Comparison of ENCODE assay signal across 12 cellular contexts in genomic region chr4:6177587-6178197, GRCh38. TPM values are rescaled to one million over a fixed set of nuclear protein-coding genes. Genes with fewer than 3 reads are reported as not detected.
DNase-seq lines count a peak whose midpoint lies in the region; ATAC-seq and TF ChIP-seq lines count a peak whose summit lies in the region.
"Had no signal": no experiment of that assay in that cellular context is flagged by ENCODE, and none has a peak within 500 bp of the region (broad histone marks: within the 10 kb centered on the region; RNA-seq: fewer than 3 reads in every experiment).

No MANE protein-coding gene starts in this region.

- H3K4me1 ChIP-seq in right cardiac atrium (ENCODE audit: control insufficient read depth, insufficient read depth, low read length) (no peaks in the 10 kb centered on the region), heart left ventricle (no peaks in the 10 kb centered on the region), transverse colon (no peaks in the 10 kb centered on the region)
- H3K4me1 ChIP-seq: esophagus muscularis mucosa had no signal

- intact Hi-C loops in right cardiac atrium (cut with DNase I) (no loop called here), heart left ventricle (cut with DNase I) (no loop called here), transverse colon (cut with DNase I; ENCODE audit: low total_unique reads) (no loop called here)

- POLR2A ChIA-PET in T-cell (lab: Charles Lee), result no interaction called here

- peaks cover 5 to 20% (median 6%) of the 10 kb centered on the region in 3 donors for H3K9me3 Mint-ChIP-seq in T-cell
- H3K9me3 Mint-ChIP-seq in activated naive CD4-positive, alpha-beta T cell treated with anti-CD3 and anti-CD28 coated beads, Interleukin-2, amount 10 ng/mL, durations not matched to agents 7 days and 5 days, result peaks cover 21% of the 10 kb centered on the region

- peaks cover 32 to 70% (median 51%) of the 10 kb centered on the region in 3 donors for H3K4me1 Mint-ChIP-seq in T-cell
- peaks cover 63% of the 10 kb centered on the region for H3K4me1 Mint-ChIP-seq in activated naive CD4-positive, alpha-beta T cell treated with anti-CD3 and anti-CD28 coated beads, Interleukin-2, amount 10 ng/mL, durations not matched to agents 7 days and 5 days
- H3K4me1 Mint-ChIP-seq: brain had no signal

- ATAC-seq in right cardiac atrium, result no peak
- no peak for ATAC-seq in heart left ventricle
- peak in 2 of 4 experiments; percentile 25 to 41 for ATAC-seq in T-cell (replicated peaks in 1 of 4)
- no peak for ATAC-seq in HG02610 (IDR thresholded peaks at IDR 0.05; ENCODE audit: unreplicated experiment)

- peak overlapping the region; percentile 50 to 86 for H3K27ac Mint-ChIP-seq in T-cell
- H3K27ac Mint-ChIP-seq in activated naive CD4-positive, alpha-beta T cell treated with anti-CD3 and anti-CD28 coated beads, Interleukin-2, amount 10 ng/mL, durations not matched to agents 7 days and 5 days, result peak overlapping the region; percentile 83
- H3K27ac Mint-ChIP-seq: brain had no signal

- H3K36me3 ChIP-seq in heart left ventricle (no peaks in the 10 kb centered on the region), transverse colon (no peaks in the 10 kb centered on the region)
- H3K36me3 ChIP-seq: esophagus muscularis mucosa had no signal

- in situ Hi-C loops in transverse colon (cut with MboI; ENCODE audit: low pct_ligation_motif_present in 1 of 4, low pct_unique_long_range_greater_than_20kb in 1 of 4, low sequenced_read_pairs in 3 of 4), result no loop called here

- H3K9me3 ChIP-seq in right cardiac atrium (ENCODE audit: control insufficient read depth, low read length) (peaks cover 2% of the 10 kb centered on the region), heart left ventricle (peaks cover 0 to 16% (median 0%) of the 10 kb centered on the region in 12 donors), transverse colon (no peaks in the 10 kb centered on the region)

- DNase-seq in right cardiac atrium, result peak in 2 of 3 donors; percentile 64 to 72
- DNase-seq in heart left ventricle, result no peak
- peak in 26 of 34 experiments; percentile 10 to 56 (median 45) for DNase-seq in T-cell
- DNase-seq in activated naive CD4-positive, alpha-beta T cell treated with anti-CD3 and anti-CD28 coated beads, Interleukin-2, amount 10 ng/mL, durations not matched to agents 7 days and 5 days, result peak; percentile 73
- DNase-seq in transverse colon, result peak; percentile 41
- no peak for DNase-seq in medulla oblongata (ENCODE audit: extremely low spot score)
- DNase-seq in kidney glomerular epithelial cell (lab: John Stamatoyannopoulos, UW), result no peak
- DNase-seq: NCI-H1092, OCI-M1 had no signal

- H3K27ac ChIP-seq in right cardiac atrium (ENCODE audit: low read length) (no peak overlapping the region), heart left ventricle (peak overlapping the region in 1 of 12 donors; percentile 25), transverse colon (no peak overlapping the region)
- H3K27ac ChIP-seq: esophagus muscularis mucosa had no signal

- no peaks in the 10 kb centered on the region for H3K36me3 Mint-ChIP-seq in T-cell
- peaks cover 21% of the 10 kb centered on the region for H3K36me3 Mint-ChIP-seq in activated naive CD4-positive, alpha-beta T cell treated with anti-CD3 and anti-CD28 coated beads, Interleukin-2, amount 10 ng/mL, durations not matched to agents 7 days and 5 days

- CTCF ChIA-PET in T-cell (lab: Charles Lee), result no interaction called here
- CTCF ChIA-PET in activated naive CD4-positive, alpha-beta T cell treated with anti-CD3 and anti-CD28 coated beads, Interleukin-2, amount 10 ng/mL, durations not matched to agents 7 days and 5 days (lab: Charles Lee), result no interaction called here

- TF ChIP-seq POLR2A in heart left ventricle (IDR thresholded peaks at IDR 0.05) (no peak), transverse colon (IDR thresholded peaks at IDR 0.05) (no peak)

- 43% methylated on average over 9 of the region's 9 CpGs for WGBS in right cardiac atrium
- WGBS in heart left ventricle, 4 donors, result 41 to 49% (median 43%) methylated on average over 8 to 9 of the region's 9 CpGs
- 10 to 50% methylated on average over 2 to 8 of the region's 9 CpGs for WGBS in transverse colon (ENCODE audit: low coverage in 1 of 2), 2 donors

- H3K4me3 Mint-ChIP-seq in T-cell, result peak overlapping the region in 1 of 3 donors; percentile 1
- H3K4me3 Mint-ChIP-seq in activated naive CD4-positive, alpha-beta T cell treated with anti-CD3 and anti-CD28 coated beads, Interleukin-2, amount 10 ng/mL, durations not matched to agents 7 days and 5 days, result peak overlapping the region; percentile 25
- H3K4me3 Mint-ChIP-seq: brain had no signal

- no peak for TF ChIP-seq CTCF in heart left ventricle (IDR thresholded peaks at IDR 0.05)
- no peak for TF ChIP-seq CTCF in transverse colon (IDR thresholded peaks at IDR 0.05)

- no peaks in the 10 kb centered on the region for H3K27me3 ChIP-seq in right cardiac atrium (ENCODE audit: control insufficient read depth, insufficient read depth)
- peaks cover 0 to 55% (median 0%) of the 10 kb centered on the region in 9 donors for H3K27me3 ChIP-seq in heart left ventricle
- no peaks in the 10 kb centered on the region for H3K27me3 ChIP-seq in transverse colon

- no peak for TF ChIP-seq EP300 in transverse colon (IDR thresholded peaks at IDR 0.05; ENCODE audit: low read depth)

- peaks cover 1 to 9% of the 10 kb centered on the region in 2 donors for H3K27me3 Mint-ChIP-seq in T-cell
- peaks cover 8% of the 10 kb centered on the region for H3K27me3 Mint-ChIP-seq in activated naive CD4-positive, alpha-beta T cell treated with anti-CD3 and anti-CD28 coated beads, Interleukin-2, amount 10 ng/mL, durations not matched to agents 7 days and 5 days

- H3K4me3 ChIP-seq in right cardiac atrium (ENCODE audit: low read length) (no peak overlapping the region), heart left ventricle (no peak overlapping the region), transverse colon (no peak overlapping the region)
- H3K4me3 ChIP-seq: esophagus muscularis mucosa had no signal

RNA-seq across cellular contexts. Expression of gene JAKMIP1, which starts 22.7 kb away (rescaled TPM):
- under 1 TPM in 2 of 4 donors, not detected in 2; 0.20 to 0.28 TPM for total RNA-seq in right cardiac atrium
- 0.07 TPM for polyA plus RNA-seq in right cardiac atrium
- under 1 TPM in 3 of 9 donors, not detected in 6; 0.23 to 0.99 (median 0.38) TPM for total RNA-seq in heart left ventricle
- under 1 TPM; 0.01 to 0.08 TPM for polyA plus RNA-seq in heart left ventricle
- 10 to 100 TPM in 1 of 5 donors, 1 to 10 TPM in 4; 3.5 to 14.0 (median 6.1) TPM for total RNA-seq in T-cell
- total RNA-seq in transverse colon, result 1 to 10 TPM in 2 of 4 donors, not detected in 2; 1.2 to 1.7 TPM

Comparison
In these comparisons a context has a peak if more than half of its experiments do, and no peak if none do; other contexts are left out.
1. DNase-seq: peak in right cardiac atrium (2 of 3), T-cell (26 of 34), activated naive CD4-positive, alpha-beta T cell treated with anti-CD3 and anti-CD28 coated beads, Interleukin-2, amount 10 ng/mL, durations not matched to agents 7 days and 5 days (single experiment) and transverse colon (single experiment); none in heart left ventricle (0 of 5), medulla oblongata (single experiment) and kidney glomerular epithelial cell (single experiment).